2 cellular contexts compared by ENCODE assay signal in genomic region chr10:78991187-78991586, GRCh38.
TF ChIP-seq lines count a peak whose summit lies in the region.

No MANE protein-coding gene starts in this region.

TF ChIP-seq in HepG2, 621 proteins besides CTCF, POLR2A, EP300 and RAD21 (continued from another document):
- TF ChIP-seq NCOA2 (CRISPR knock-in tag; IDR thresholded peaks at IDR 0.05) (no peak), MTF2 (CRISPR knock-in tag; IDR thresholded peaks at IDR 0.05; ENCODE audit: borderline replicate concordance) (no peak), PPARG (CRISPR knock-in tag; conservative IDR thresholded peaks at IDR 0.05) (no peak), ZNF770 (CRISPR knock-in tag; IDR thresholded peaks at IDR 0.05) (no peak), ZNF431 (CRISPR knock-in tag; IDR thresholded peaks at IDR 0.05; ENCODE audit: borderline replicate concordance, low read depth) (no peak), ZFP90 (CRISPR knock-in tag; IDR thresholded peaks at IDR 0.05; ENCODE audit: borderline replicate concordance) (no peak), ZNF441 (CRISPR knock-in tag; IDR thresholded peaks at IDR 0.05; ENCODE audit: borderline replicate concordance) (no peak), GATAD2A (CRISPR knock-in tag; IDR thresholded peaks at IDR 0.05) (no peak), ZNF605 (CRISPR knock-in tag; IDR thresholded peaks at IDR 0.05) (no peak), ATF4 (CRISPR knock-in tag; IDR thresholded peaks at IDR 0.05) (no peak), ZNF879 (CRISPR knock-in tag; IDR thresholded peaks at IDR 0.05) (no peak), NR2F2 (IDR thresholded peaks at IDR 0.05; ENCODE audit: borderline replicate concordance, low read depth) (no peak), KDM4B (CRISPR knock-in tag; IDR thresholded peaks at IDR 0.05) (no peak), HHEX (CRISPR knock-in tag; IDR thresholded peaks at IDR 0.05) (no peak), KLF15 (CRISPR knock-in tag; IDR thresholded peaks at IDR 0.05; ENCODE audit: borderline replicate concordance) (no peak)
TF ChIP-seq in HepG2: peak in this region for 0.

TF ChIP-seq in SK-N-SH treated with all-trans-retinoic acid at 6 μM for 48 hours, 23 proteins besides CTCF, POLR2A, EP300 and RAD21 (continued from another document):
- TF ChIP-seq GLIS3 (CRISPR knock-in tag; IDR thresholded peaks at IDR 0.05) (no peak), TOX (CRISPR knock-in tag; IDR thresholded peaks at IDR 0.05; ENCODE audit: borderline replicate concordance) (no peak), ARNTL (CRISPR knock-in tag; IDR thresholded peaks at IDR 0.05; ENCODE audit: borderline replicate concordance, low read depth) (no peak), SNAI2 (CRISPR knock-in tag; IDR thresholded peaks at IDR 0.05) (no peak), ZNF565 (CRISPR knock-in tag; conservative IDR thresholded peaks at IDR 0.05; ENCODE audit: low read depth) (no peak), ZFP30 (CRISPR knock-in tag; IDR thresholded peaks at IDR 0.05) (no peak), TCF4 (CRISPR knock-in tag; IDR thresholded peaks at IDR 0.05; ENCODE audit: borderline replicate concordance) (no peak)
